ENCODE assay signal across 1 cellular context in the genomic region with DNA sequence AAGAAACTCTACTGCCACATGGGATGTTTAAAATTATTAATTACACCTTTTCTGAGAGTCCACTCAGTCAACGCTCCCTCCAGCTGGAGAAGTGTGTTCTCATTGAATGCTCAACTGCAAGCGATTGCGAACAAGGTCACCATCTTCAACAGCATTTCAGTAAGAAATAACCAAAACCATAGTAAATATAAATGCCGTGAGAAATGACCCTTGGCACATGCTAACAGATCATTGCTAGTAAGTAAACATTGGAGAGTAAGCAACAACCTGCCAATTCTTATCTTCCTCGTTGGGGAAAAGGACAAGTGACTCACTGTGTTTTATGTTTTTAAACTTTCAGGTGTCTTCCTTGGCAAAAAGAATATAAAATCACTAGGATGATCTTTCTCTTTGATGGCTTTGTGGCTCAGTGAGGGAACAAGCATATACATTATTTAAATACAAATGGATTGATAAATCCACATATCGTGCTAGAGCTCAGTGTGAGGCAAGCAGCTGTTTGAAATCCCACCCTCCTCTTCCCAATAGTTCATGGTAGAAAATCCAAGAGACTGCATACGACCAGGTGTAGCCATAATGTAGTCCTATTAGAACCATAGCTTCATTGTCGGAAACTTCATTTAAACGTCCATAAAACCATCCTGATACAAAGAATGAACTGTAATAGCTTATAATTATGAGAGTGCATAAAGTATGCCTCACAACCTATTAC.
TF ChIP-seq lines count a peak whose summit lies in the region.

No MANE protein-coding gene starts in this region.

TF ChIP-seq in H1, 55 proteins besides CTCF, POLR2A, EP300 and RAD21 (continued from another document):
- TF ChIP-seq RXRA (IDR thresholded peaks at IDR 0.05; ENCODE audit: insufficient read depth, low read depth, low read length) (no peak), RFX5 (IDR thresholded peaks at IDR 0.05; ENCODE audit: borderline replicate concordance, low read depth, low read length) (no peak)
TF ChIP-seq in H1: peak in this region for 0.
